Comparison of ENCODE assay signal across 11 cellular contexts in genomic region chr15:70714575-70714974, GRCh38. TPM values are rescaled to one million over a fixed set of nuclear protein-coding genes. Genes with fewer than 3 reads are reported as not detected.
DNase-seq lines count a peak whose midpoint lies in the region; ATAC-seq, FAIRE-seq and TF ChIP-seq lines count a peak whose summit lies in the region.
"Had no signal": no experiment of that assay in that cellular context is flagged by ENCODE, and none has a peak within 500 bp of the region (broad histone marks: within the 10 kb centered on the region; RNA-seq: fewer than 3 reads in every experiment).

No MANE protein-coding gene starts in this region.

- intact Hi-C loops in Calu3 (cut with micrococcal nuclease; ENCODE audit: unreplicated experiment), result no loop called here

- no peaks in the 10 kb centered on the region for H3K36me3 Mint-ChIP-seq in Calu3 (ENCODE audit: insufficient read depth, unreplicated experiment)

- no peak for ATAC-seq in GM21390 (IDR thresholded peaks at IDR 0.05; ENCODE audit: unreplicated experiment)
- ATAC-seq in HG03139 (IDR thresholded peaks at IDR 0.05; ENCODE audit: unreplicated experiment), result no peak

- CTCF ChIA-PET in Calu3 (lab: Charles Lee), result interaction anchor here (1.0 to 1.6 kb wide), 4 partner anchors 8 to 160 kb away, joined by 3 to 9 read pairs (median 3); no protein-coding TSS in a partner anchor

- peak overlapping the region; percentile 12 for H3K27ac ChIP-seq in epithelial cell of prostate

- TF ChIP-seq CTCF in Calu3 (IDR thresholded peaks at IDR 0.05; ENCODE audit: unreplicated experiment), result no peak

- H3K9me3 Mint-ChIP-seq in Calu3 (ENCODE audit: low read depth, unreplicated experiment), result peaks cover 2% of the 10 kb centered on the region
- H3K9me3 Mint-ChIP-seq: naive B cell had no signal

- DNase-seq in Calu3, result no peak
- DNase-seq in RCC 7860 (ENCODE audit: low spot score), result no peak
- no peak for DNase-seq in epithelial cell of prostate (ENCODE audit: low read depth, low spot score)
- peak; percentile 52 for DNase-seq in renal cortical epithelial cell (ENCODE audit: low read depth)
- DNase-seq in amniotic stem cell (lab: John Stamatoyannopoulos, UW), result no peak
- no peak for DNase-seq in HTR-8/SVneo (ENCODE audit: insufficient read length, low spot score)
- DNase-seq: C1 segment of cervical spinal cord, naive B cell, NCI-H2171 treated with DMSO at 0.1 percent for 48 hours had no signal

- peaks cover 28% of the 10 kb centered on the region for H3K4me1 Mint-ChIP-seq in Calu3 (ENCODE audit: low read depth, unreplicated experiment)

- peak overlapping the region; percentile 25 for H3K4me3 Mint-ChIP-seq in Calu3 (ENCODE audit: low read depth, unreplicated experiment)
- H3K4me3 Mint-ChIP-seq: naive B cell had no signal

- peak; percentile 58 for FAIRE-seq in RCC 7860 (lab: Jason Lieb, UNC)
- FAIRE-seq in HTR-8/SVneo (lab: Jason Lieb, UNC), result no peak

- peak overlapping the region; percentile 10 for H3K27ac Mint-ChIP-seq in Calu3 (ENCODE audit: unreplicated experiment)
- H3K27ac Mint-ChIP-seq: naive B cell had no signal

- H3K27me3 Mint-ChIP-seq in Calu3 (ENCODE audit: unreplicated experiment), result no peaks in the 10 kb centered on the region

- BruUV-seq in Calu3 (replicated peaks; lab: Mats Ljungman, UMichigan), result no TSS peak

RNA-seq across cellular contexts. Expression of gene UACA, which starts 48.8 kb away (rescaled TPM):
- total RNA-seq in Calu3 (2022) (31.9 and 35.5 TPM in 2 replicates), renal cortical epithelial cell (42.9 and 48.0 TPM in 2 replicates)
